In the genomic region with DNA sequence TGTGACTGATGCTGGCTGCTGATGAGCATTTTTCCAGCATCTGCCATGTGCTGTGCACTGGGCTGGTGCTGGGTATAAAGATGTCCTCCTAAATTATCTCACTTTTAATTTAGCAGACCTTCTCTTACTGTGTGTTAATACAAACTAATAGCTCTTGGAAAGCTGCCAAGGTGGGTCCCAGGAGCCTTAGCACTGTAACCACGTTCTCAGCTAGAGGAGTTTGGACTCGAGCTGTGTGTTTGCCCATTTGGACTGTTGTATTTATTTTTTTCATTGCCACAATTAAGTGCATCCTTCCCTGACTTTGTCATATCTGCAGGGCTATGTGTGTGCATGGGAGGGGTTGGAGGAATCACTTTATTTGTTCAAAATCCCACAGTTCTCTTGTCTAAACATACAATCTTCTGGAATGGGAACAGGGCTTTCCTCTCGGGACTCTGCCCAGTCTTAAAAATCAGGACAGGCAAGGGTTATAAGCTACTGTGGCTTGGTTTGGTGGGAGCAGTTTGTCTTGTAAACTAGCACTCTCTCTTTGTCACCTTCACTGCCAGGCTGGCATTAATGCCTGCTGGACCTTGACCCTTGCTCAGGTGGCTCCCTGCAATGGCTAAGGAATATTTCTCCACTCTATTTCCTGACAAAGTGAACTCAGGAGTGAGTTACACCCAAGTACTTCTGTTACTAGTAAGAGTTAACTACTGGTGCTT, we compare ENCODE assay signal across 10 cellular contexts.
DNase-seq lines count a peak whose midpoint lies in the region; ATAC-seq and TF ChIP-seq lines count a peak whose summit lies in the region.
"Had no signal": no experiment of that assay in that cellular context is flagged by ENCODE, and none has a peak within 500 bp of the region (broad histone marks: within the 10 kb centered on the region; RNA-seq: fewer than 3 reads in every experiment).

No MANE protein-coding gene starts in this region.

- no peaks in the 10 kb centered on the region for H3K9me2 ChIP-seq in GM23338 (ENCODE audit: insufficient read depth)

- H3K27ac Mint-ChIP-seq in naive thymus-derived CD8-positive, alpha-beta T cell, result peak overlapping the region in 4 of 10 donors; percentile 11 to 81 (median 60)
- H3K27ac Mint-ChIP-seq in GM23338, result no peak overlapping the region

- TF ChIP-seq CTCF in VCaP (conservative IDR thresholded peaks at IDR 0.05) (no peak), GM23338 (conservative IDR thresholded peaks at IDR 0.05; ENCODE audit: low read depth in 2 of 2) (no peak), tibial artery (IDR thresholded peaks at IDR 0.05) (no peak)

- ATAC-seq in naive thymus-derived CD8-positive, alpha-beta T cell, result no peak
- ATAC-seq in GM23338 (no peak), HG03139 (IDR thresholded peaks at IDR 0.05; ENCODE audit: unreplicated experiment) (no peak)
- ATAC-seq: left lung, sciatic nerve had no signal

- peaks cover 32% of the 10 kb centered on the region for H4K20me1 ChIP-seq in GM23338 (replicated peaks; ENCODE audit: insufficient read depth)

- no peaks in the 10 kb centered on the region for H3K9me3 Mint-ChIP-seq in naive thymus-derived CD8-positive, alpha-beta T cell
- peaks cover 9% of the 10 kb centered on the region for H3K9me3 Mint-ChIP-seq in GM23338

- H3K9me3 ChIP-seq in tibial artery, result no peaks in the 10 kb centered on the region
- H3K9me3 ChIP-seq: left lung had no signal

- POLR2A ChIA-PET in naive thymus-derived CD8-positive, alpha-beta T cell (lab: Charles Lee), result interaction anchor here (0.6 kb wide), 1 partner anchor 82 kb away, joined by 3 read pairs; no protein-coding TSS in a partner anchor

- H3K4me1 ChIP-seq in GM23338 (ENCODE audit: insufficient read depth) (peaks cover 36% of the 10 kb centered on the region), tibial artery (peaks cover 0 to 42% (median 17%) of the 10 kb centered on the region in 4 donors)

- intact Hi-C loops in tibial artery (cut with DNase I; ENCODE audit: low total_unique reads), result loop anchor here (10.0 kb wide), 1 partner anchor 61 kb away; no protein-coding TSS in a partner anchor

- H3F3A ChIP-seq in GM23338 (replicated peaks; ENCODE audit: low read depth), result no peaks in the 10 kb centered on the region

- peak overlapping the region in 7 of 10 donors; percentile 27 to 97 (median 31) for H3K4me3 Mint-ChIP-seq in naive thymus-derived CD8-positive, alpha-beta T cell
- no peak overlapping the region for H3K4me3 Mint-ChIP-seq in GM23338

- no peak overlapping the region for H2AFZ ChIP-seq in GM23338

- H3K27me3 ChIP-seq in GM23338 (ENCODE audit: insufficient read depth) (peaks cover 8% of the 10 kb centered on the region), tibial artery (no peaks in the 10 kb centered on the region)
- H3K27me3 ChIP-seq: cardiac muscle cell, left lung had no signal

- H3K4me3 ChIP-seq in GM23338 (no peak overlapping the region), tibial artery (no peak overlapping the region)
- H3K4me3 ChIP-seq: cardiac muscle cell, left lung had no signal

- H3K27ac ChIP-seq in VCaP (peak overlapping the region; percentile 95), GM23338 (ENCODE audit: low read depth) (no peak overlapping the region), tibial artery (no peak overlapping the region)
- H3K27ac ChIP-seq: cardiac muscle cell, left lung had no signal

- peaks cover 79% of the 10 kb centered on the region for H3K79me2 ChIP-seq in GM23338 (replicated peaks; ENCODE audit: insufficient read depth)

- H3K36me3 Mint-ChIP-seq in naive thymus-derived CD8-positive, alpha-beta T cell, result no peaks in the 10 kb centered on the region
- peaks cover 13% of the 10 kb centered on the region for H3K36me3 Mint-ChIP-seq in GM23338 (ENCODE audit: low read depth)

- H3K27me3 Mint-ChIP-seq in naive thymus-derived CD8-positive, alpha-beta T cell, result no peaks in the 10 kb centered on the region
- H3K27me3 Mint-ChIP-seq in GM23338 (ENCODE audit: insufficient read depth, low read depth, poor library complexity), result peaks cover 13% of the 10 kb centered on the region

- H3K36me3 ChIP-seq in GM23338 (ENCODE audit: insufficient read depth) (no peaks in the 10 kb centered on the region), tibial artery (no peaks in the 10 kb centered on the region)
- H3K36me3 ChIP-seq: cardiac muscle cell, left lung had no signal

- no peak overlapping the region for H3K4me2 ChIP-seq in GM23338

- H3K4me1 Mint-ChIP-seq in naive thymus-derived CD8-positive, alpha-beta T cell, result peaks cover 48 to 87% (median 81%) of the 10 kb centered on the region in 4 donors
- H3K4me1 Mint-ChIP-seq in GM23338, result peaks cover 58% of the 10 kb centered on the region

- DNase-seq in DMS153 treated with DMSO at 0.1 percent for 48 hours (lab: John Stamatoyannopoulos, UW; ENCODE audit: unreplicated experiment) (peak; percentile 68), NCI-H128 (lab: John Stamatoyannopoulos, UW; ENCODE audit: unreplicated experiment) (peak; percentile 26), GM23338 (ENCODE audit: low spot score) (no peak), tibial artery (no peak)
- no peak for DNase-seq in naive thymus-derived CD8-positive, alpha-beta T cell
- DNase-seq: left lung had no signal

TF ChIP-seq in GM23338, 12 proteins besides CTCF, POLR2A, EP300 and RAD21 (continues in another document):
- TF ChIP-seq, protein P1, sequence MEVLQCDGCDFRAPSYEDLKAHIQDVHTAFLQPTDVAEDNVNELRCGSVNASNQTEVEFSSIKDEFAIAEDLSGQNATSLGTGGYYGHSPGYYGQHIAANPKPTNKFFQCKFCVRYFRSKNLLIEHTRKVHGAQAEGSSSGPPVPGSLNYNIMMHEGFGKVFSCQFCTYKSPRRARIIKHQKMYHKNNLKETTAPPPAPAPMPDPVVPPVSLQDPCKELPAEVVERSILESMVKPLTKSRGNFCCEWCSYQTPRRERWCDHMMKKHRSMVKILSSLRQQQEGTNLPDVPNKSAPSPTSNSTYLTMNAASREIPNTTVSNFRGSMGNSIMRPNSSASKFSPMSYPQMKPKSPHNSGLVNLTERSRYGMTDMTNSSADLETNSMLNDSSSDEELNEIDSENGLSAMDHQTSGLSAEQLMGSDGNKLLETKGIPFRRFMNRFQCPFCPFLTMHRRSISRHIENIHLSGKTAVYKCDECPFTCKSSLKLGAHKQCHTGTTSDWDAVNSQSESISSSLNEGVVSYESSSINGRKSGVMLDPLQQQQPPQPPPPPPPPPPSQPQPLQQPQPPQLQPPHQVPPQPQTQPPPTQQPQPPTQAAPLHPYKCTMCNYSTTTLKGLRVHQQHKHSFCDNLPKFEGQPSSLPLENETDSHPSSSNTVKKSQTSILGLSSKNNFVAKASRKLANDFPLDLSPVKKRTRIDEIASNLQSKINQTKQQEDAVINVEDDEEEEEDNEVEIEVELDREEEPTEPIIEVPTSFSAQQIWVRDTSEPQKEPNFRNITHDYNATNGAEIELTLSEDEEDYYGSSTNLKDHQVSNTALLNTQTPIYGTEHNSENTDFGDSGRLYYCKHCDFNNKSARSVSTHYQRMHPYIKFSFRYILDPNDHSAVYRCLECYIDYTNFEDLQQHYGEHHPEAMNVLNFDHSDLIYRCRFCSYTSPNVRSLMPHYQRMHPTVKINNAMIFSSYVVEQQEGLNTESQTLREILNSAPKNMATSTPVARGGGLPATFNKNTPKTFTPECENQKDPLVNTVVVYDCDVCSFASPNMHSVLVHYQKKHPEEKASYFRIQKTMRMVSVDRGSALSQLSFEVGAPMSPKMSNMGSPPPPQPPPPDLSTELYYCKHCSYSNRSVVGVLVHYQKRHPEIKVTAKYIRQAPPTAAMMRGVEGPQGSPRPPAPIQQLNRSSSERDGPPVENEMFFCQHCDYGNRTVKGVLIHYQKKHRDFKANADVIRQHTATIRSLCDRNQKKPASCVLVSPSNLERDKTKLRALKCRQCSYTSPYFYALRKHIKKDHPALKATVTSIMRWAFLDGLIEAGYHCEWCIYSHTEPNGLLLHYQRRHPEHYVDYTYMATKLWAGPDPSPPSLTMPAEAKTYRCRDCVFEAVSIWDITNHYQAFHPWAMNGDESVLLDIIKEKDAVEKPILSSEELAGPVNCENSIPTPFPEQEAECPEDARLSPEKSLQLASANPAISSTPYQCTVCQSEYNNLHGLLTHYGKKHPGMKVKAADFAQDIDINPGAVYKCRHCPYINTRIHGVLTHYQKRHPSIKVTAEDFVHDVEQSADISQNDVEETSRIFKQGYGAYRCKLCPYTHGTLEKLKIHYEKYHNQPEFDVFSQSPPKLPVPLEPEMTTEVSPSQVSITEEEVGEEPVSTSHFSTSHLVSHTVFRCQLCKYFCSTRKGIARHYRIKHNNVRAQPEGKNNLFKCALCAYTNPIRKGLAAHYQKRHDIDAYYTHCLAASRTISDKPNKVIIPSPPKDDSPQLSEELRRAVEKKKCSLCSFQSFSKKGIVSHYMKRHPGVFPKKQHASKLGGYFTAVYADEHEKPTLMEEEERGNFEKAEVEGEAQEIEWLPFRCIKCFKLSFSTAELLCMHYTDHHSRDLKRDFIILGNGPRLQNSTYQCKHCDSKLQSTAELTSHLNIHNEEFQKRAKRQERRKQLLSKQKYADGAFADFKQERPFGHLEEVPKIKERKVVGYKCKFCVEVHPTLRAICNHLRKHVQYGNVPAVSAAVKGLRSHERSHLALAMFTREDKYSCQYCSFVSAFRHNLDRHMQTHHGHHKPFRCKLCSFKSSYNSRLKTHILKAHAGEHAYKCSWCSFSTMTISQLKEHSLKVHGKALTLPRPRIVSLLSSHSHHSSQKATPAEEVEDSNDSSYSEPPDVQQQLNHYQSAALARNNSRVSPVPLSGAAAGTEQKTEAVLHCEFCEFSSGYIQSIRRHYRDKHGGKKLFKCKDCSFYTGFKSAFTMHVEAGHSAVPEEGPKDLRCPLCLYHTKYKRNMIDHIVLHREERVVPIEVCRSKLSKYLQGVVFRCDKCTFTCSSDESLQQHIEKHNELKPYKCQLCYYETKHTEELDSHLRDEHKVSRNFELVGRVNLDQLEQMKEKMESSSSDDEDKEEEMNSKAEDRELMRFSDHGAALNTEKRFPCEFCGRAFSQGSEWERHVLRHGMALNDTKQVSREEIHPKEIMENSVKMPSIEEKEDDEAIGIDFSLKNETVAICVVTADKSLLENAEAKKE (CRISPR knock-in tag; IDR thresholded peaks at IDR 0.05), result no peak
- TF ChIP-seq EZH2 (IDR thresholded peaks at IDR 0.05; ENCODE audit: low read depth, unreplicated experiment) (no peak), ZNF331 (CRISPR knock-in tag; IDR thresholded peaks at IDR 0.05; ENCODE audit: low read depth) (no peak)
- TF ChIP-seq, protein P2, sequence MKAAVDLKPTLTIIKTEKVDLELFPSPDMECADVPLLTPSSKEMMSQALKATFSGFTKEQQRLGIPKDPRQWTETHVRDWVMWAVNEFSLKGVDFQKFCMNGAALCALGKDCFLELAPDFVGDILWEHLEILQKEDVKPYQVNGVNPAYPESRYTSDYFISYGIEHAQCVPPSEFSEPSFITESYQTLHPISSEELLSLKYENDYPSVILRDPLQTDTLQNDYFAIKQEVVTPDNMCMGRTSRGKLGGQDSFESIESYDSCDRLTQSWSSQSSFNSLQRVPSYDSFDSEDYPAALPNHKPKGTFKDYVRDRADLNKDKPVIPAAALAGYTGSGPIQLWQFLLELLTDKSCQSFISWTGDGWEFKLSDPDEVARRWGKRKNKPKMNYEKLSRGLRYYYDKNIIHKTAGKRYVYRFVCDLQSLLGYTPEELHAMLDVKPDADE (IDR thresholded peaks at IDR 0.05), result no peak

Comparison
In these comparisons a context has a peak if more than half of its experiments do, and no peak if none do; other contexts are left out.
1. DNase-seq: peak in DMS153 treated with DMSO at 0.1 percent for 48 hours (single experiment) and NCI-H128 (single experiment); none in naive thymus-derived CD8-positive, alpha-beta T cell (0 of 10), GM23338 (single experiment) and tibial artery (0 of 2).